In the genomic region with DNA sequence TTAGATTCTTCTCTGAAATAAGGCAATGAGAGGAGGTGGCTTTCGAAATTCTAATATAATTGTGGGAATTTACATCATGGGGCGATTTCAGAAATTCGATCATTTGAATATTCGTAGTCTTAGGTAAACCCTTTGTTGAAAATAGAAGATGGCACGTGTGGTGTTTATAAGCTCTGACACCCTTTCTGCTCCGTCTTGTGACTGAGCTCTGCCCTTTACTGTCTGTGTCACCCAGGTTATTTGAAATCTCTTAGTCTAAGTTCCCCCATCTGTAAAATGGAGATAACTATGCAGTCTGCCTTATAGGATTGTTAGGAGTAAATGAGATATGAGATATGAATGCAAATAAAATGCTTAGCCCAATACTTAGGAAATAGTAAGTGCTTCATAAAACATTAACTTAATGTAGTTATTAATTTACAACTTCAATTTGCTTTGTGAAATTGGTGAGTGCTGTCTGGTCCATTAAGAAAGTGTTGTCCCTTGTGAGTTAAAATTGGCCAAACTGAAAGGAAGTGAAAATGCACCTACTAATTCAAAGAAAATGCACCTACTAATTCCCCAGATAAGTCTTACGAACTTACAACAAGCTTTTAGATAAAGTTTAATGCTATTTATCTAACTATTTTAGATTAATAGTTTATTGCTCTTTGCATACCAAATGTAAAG, we compare ENCODE assay signal across 8 cellular contexts. TPM values are rescaled to one million over a fixed set of nuclear protein-coding genes. Genes with fewer than 3 reads are reported as not detected.
DNase-seq lines count a peak whose midpoint lies in the region; TF ChIP-seq lines count a peak whose summit lies in the region.

No MANE protein-coding gene starts in this region.

- H3K9me3 ChIP-seq in OCI-LY1 (ENCODE audit: low read length), result no peaks in the 10 kb centered on the region
- no peaks in the 10 kb centered on the region for H3K9me3 ChIP-seq in esophagus muscularis mucosa
- H3K9me3 ChIP-seq in smooth muscle cell (replicated peaks; ENCODE audit: low read depth), result no peaks in the 10 kb centered on the region

- H3K27ac ChIP-seq in OCI-LY1 (ENCODE audit: low read depth, low read length, poor library complexity, severe bottlenecking), result no peak overlapping the region
- no peak overlapping the region for H3K27ac ChIP-seq in esophagus muscularis mucosa (replicated peaks in 1 of 4)
- no peak overlapping the region for H3K27ac ChIP-seq in smooth muscle cell (ENCODE audit: low read depth)

- POLR2A ChIA-PET in activated CD4-positive, alpha-beta T cell treated with anti-CD3 and anti-CD28 coated beads, Interleukin-2, amount 10 ng/mL, durations not matched to agents 7 days and 5 days (lab: Charles Lee), result no interaction called here

- H3K9ac ChIP-seq in OCI-LY1 (ENCODE audit: low read length) (peak overlapping the region; percentile 54; the same call in 1 of the 2 replicates), smooth muscle cell (ENCODE audit: low read depth) (no peak overlapping the region)

- H3K79me2 ChIP-seq in OCI-LY1 (ENCODE audit: insufficient read depth, low read length) (no peaks in the 10 kb centered on the region), smooth muscle cell (ENCODE audit: low read depth) (peaks cover 7% of the 10 kb centered on the region)

- H3K27ac Mint-ChIP-seq in activated CD4-positive, alpha-beta T cell treated with anti-CD3 and anti-CD28 coated beads, Interleukin-2, amount 10 ng/mL, durations not matched to agents 7 days and 5 days, result no peak overlapping the region

- TF ChIP-seq POLR2A in esophagus muscularis mucosa (IDR thresholded peaks at IDR 0.05; ENCODE audit: low read depth), result no peak

- H3K4me1 ChIP-seq in OCI-LY1 (ENCODE audit: insufficient read depth, low read length, severe bottlenecking) (peaks cover 12% of the 10 kb centered on the region), esophagus muscularis mucosa (peaks cover 13 to 34% (median 31%) of the 10 kb centered on the region in 4 donors), smooth muscle cell (ENCODE audit: low read depth) (peaks cover 16% of the 10 kb centered on the region)

- CTCF ChIA-PET in activated CD4-positive, alpha-beta T cell treated with anti-CD3 and anti-CD28 coated beads, Interleukin-2, amount 10 ng/mL, durations not matched to agents 7 days and 5 days (lab: Charles Lee), result interaction anchor here (0.6 to 1.7 kb wide), 3 partner anchors 8 to 282 kb away, joined by 3 to 6 read pairs (median 3); no protein-coding TSS in a partner anchor

- DNase-seq in activated CD4-positive, alpha-beta T cell treated with anti-CD3 and anti-CD28 coated beads, Interleukin-2, amount 10 ng/mL, durations not matched to agents 7 days and 5 days, result no peak
- no peak for DNase-seq in activated CD4-positive, alpha-beta T cell treated with anti-CD3 and anti-CD28 coated beads for 4 hours
- DNase-seq in esophagus muscularis mucosa (ENCODE audit: extremely low spot score) (no peak), smooth muscle cell (lab: John Stamatoyannopoulos, UW; ENCODE audit: unreplicated experiment) (no peak), middle frontal gyrus (ENCODE audit: extremely low spot score, low spot score) (no peak)
- no peak for DNase-seq in stimulated activated CD4-positive, alpha-beta T cell treated with anti-CD3 and anti-CD28 coated beads, Interleukin-2, amount 100 ng/mL, for 24 hours
- no peak for DNase-seq in stimulated activated CD8-positive, alpha-beta memory T cell treated with anti-CD3 and anti-CD28 coated beads, Interleukin-4, amount 100 ng/mL, for 48 hours

- H3K4me2 ChIP-seq in OCI-LY1 (ENCODE audit: low read length) (peak overlapping the region; percentile 82), smooth muscle cell (peak overlapping the region; percentile 86)

- H4K20me1 ChIP-seq in OCI-LY1 (ENCODE audit: insufficient read depth, low read length), result no peaks in the 10 kb centered on the region
- no peaks in the 10 kb centered on the region for H4K20me1 ChIP-seq in smooth muscle cell (ENCODE audit: low read depth)

- peak overlapping the region; percentile 92 for H3K4me3 Mint-ChIP-seq in activated CD4-positive, alpha-beta T cell treated with anti-CD3 and anti-CD28 coated beads, Interleukin-2, amount 10 ng/mL, durations not matched to agents 7 days and 5 days

- peak overlapping the region; percentile 69 for H3K4me3 ChIP-seq in OCI-LY1 (ENCODE audit: low read depth, low read length, poor library complexity, severe bottlenecking)
- H3K4me3 ChIP-seq in esophagus muscularis mucosa, result peak overlapping the region; percentile 74 to 90 (median 80)
- peak overlapping the region; percentile 67 for H3K4me3 ChIP-seq in smooth muscle cell

- H3K36me3 Mint-ChIP-seq in activated CD4-positive, alpha-beta T cell treated with anti-CD3 and anti-CD28 coated beads, Interleukin-2, amount 10 ng/mL, durations not matched to agents 7 days and 5 days (ENCODE audit: low read depth), result peaks cover 2% of the 10 kb centered on the region

- H3F3A ChIP-seq in OCI-LY1 (ENCODE audit: insufficient read depth, low read length), result no peaks in the 10 kb centered on the region
- peaks cover 24% of the 10 kb centered on the region for H3F3A ChIP-seq in smooth muscle cell (ENCODE audit: low read depth)

- intact Hi-C loops in esophagus muscularis mucosa (cut with DNase I), result loop anchor here (5.0 kb wide), 1 partner anchor 48 kb away; no protein-coding TSS in a partner anchor

- no peaks in the 10 kb centered on the region for H3K9me2 ChIP-seq in OCI-LY1 (ENCODE audit: low read depth, low read length)

- no peaks in the 10 kb centered on the region for H3K9me3 Mint-ChIP-seq in activated CD4-positive, alpha-beta T cell treated with anti-CD3 and anti-CD28 coated beads, Interleukin-2, amount 10 ng/mL, durations not matched to agents 7 days and 5 days

- H2AFZ ChIP-seq in OCI-LY1 (ENCODE audit: low read length) (no peak overlapping the region), smooth muscle cell (ENCODE audit: low read depth) (no peak overlapping the region)

- H3K36me3 ChIP-seq in OCI-LY1 (ENCODE audit: insufficient read depth, low read length) (no peaks in the 10 kb centered on the region), esophagus muscularis mucosa (no peaks in the 10 kb centered on the region), smooth muscle cell (ENCODE audit: low read depth) (no peaks in the 10 kb centered on the region)

- TF ChIP-seq CTCF in OCI-LY1 (IDR thresholded peaks at IDR 0.05; ENCODE audit: low read length) (no peak), esophagus muscularis mucosa (IDR thresholded peaks at IDR 0.05) (no peak), smooth muscle cell (IDR thresholded peaks at IDR 0.05; ENCODE audit: borderline replicate concordance, insufficient read depth, poor library complexity, severe bottlenecking) (no peak)

- peaks cover 12% of the 10 kb centered on the region for H3K27me3 Mint-ChIP-seq in activated CD4-positive, alpha-beta T cell treated with anti-CD3 and anti-CD28 coated beads, Interleukin-2, amount 10 ng/mL, durations not matched to agents 7 days and 5 days

- 73% methylated on average over 7 of the region's 7 CpGs for WGBS in esophagus muscularis mucosa
- WGBS in smooth muscle cell (ENCODE audit: low lambda C conversion rate), result 41% methylated on average over 7 of the region's 7 CpGs

- TF ChIP-seq EP300 in esophagus muscularis mucosa (IDR thresholded peaks at IDR 0.05), result no peak

- no peaks in the 10 kb centered on the region; the same call in 1 of the 2 replicates for H3K27me3 ChIP-seq in OCI-LY1 (ENCODE audit: insufficient read depth, low read length)
- peaks cover 0 to 11% (median 0%) of the 10 kb centered on the region in 4 donors for H3K27me3 ChIP-seq in esophagus muscularis mucosa
- peaks cover 13% of the 10 kb centered on the region for H3K27me3 ChIP-seq in smooth muscle cell (ENCODE audit: low read depth)

- H3K4me1 Mint-ChIP-seq in activated CD4-positive, alpha-beta T cell treated with anti-CD3 and anti-CD28 coated beads, Interleukin-2, amount 10 ng/mL, durations not matched to agents 7 days and 5 days, result peaks cover 39% of the 10 kb centered on the region

RNA-seq across cellular contexts. Expression of gene BMAL2, which starts 1.6 kb away (rescaled TPM):
- total RNA-seq in activated CD4-positive, alpha-beta T cell treated with anti-CD3 and anti-CD28 coated beads, Interleukin-2, amount 10 ng/mL, durations not matched to agents 7 days and 5 days, result 10 to 100 TPM; 17.3 to 18.0 TPM
- total RNA-seq in esophagus muscularis mucosa (1 to 10 TPM; 3.6 to 7.3 (median 5.0) TPM), smooth muscle cell (13.3 and 13.6 TPM in 2 replicates)
- polyA plus RNA-seq in smooth muscle cell, result 5.1 and 6.2 TPM in 2 replicates
